Comparison of ENCODE assay signal across 9 cellular contexts in genomic region chr10:48287417-48288391, GRCh38. TPM values are rescaled to one million over a fixed set of nuclear protein-coding genes. Genes with fewer than 3 reads are reported as not detected.
DNase-seq lines count a peak whose midpoint lies in the region; ATAC-seq and TF ChIP-seq lines count a peak whose summit lies in the region.
"Had no signal": no experiment of that assay in that cellular context is flagged by ENCODE, and none has a peak within 500 bp of the region (broad histone marks: within the 10 kb centered on the region; RNA-seq: fewer than 3 reads in every experiment).

No MANE protein-coding gene starts in this region.

- peaks cover 6% of the 10 kb centered on the region for H3K9me3 Mint-ChIP-seq in activated CD4-positive, alpha-beta T cell treated with anti-CD3 and anti-CD28 coated beads for 36 hours (ENCODE audit: low read depth)
- peaks cover 11% of the 10 kb centered on the region for H3K9me3 Mint-ChIP-seq in glutamatergic neuron (ENCODE audit: unreplicated experiment)
- H3K9me3 Mint-ChIP-seq in effector memory CD8-positive, alpha-beta T cell, result peaks cover 2 to 10% of the 10 kb centered on the region in 2 donors
- H3K9me3 Mint-ChIP-seq in nephron progenitor cell, result peaks cover 25% of the 10 kb centered on the region

- peaks cover 11% of the 10 kb centered on the region for H3K4me1 Mint-ChIP-seq in activated CD4-positive, alpha-beta T cell treated with anti-CD3 and anti-CD28 coated beads for 36 hours
- H3K4me1 Mint-ChIP-seq in glutamatergic neuron (ENCODE audit: low read depth, unreplicated experiment) (peaks cover 29% of the 10 kb centered on the region), nephron progenitor cell (peaks cover 57% of the 10 kb centered on the region)
- H3K4me1 Mint-ChIP-seq in effector memory CD8-positive, alpha-beta T cell (ENCODE audit: low read depth in 2 of 2), result peaks cover 6 to 8% of the 10 kb centered on the region in 2 donors

- intact Hi-C loops in activated CD4-positive, alpha-beta T cell treated with anti-CD3 and anti-CD28 coated beads for 36 hours (cut with DNase I, micrococcal nuclease), result no loop called here

- H3K27ac Mint-ChIP-seq in activated CD4-positive, alpha-beta T cell treated with anti-CD3 and anti-CD28 coated beads for 36 hours, result peak overlapping the region; percentile 23
- H3K27ac Mint-ChIP-seq in glutamatergic neuron (ENCODE audit: unreplicated experiment) (peak overlapping the region; percentile 23), nephron progenitor cell (no peak overlapping the region)
- no peak overlapping the region for H3K27ac Mint-ChIP-seq in effector memory CD8-positive, alpha-beta T cell

- POLR2A ChIA-PET in activated CD4-positive, alpha-beta T cell treated with anti-CD3 and anti-CD28 coated beads for 36 hours (lab: Charles Lee), result no interaction called here

- no peak for TF ChIP-seq CTCF in glutamatergic neuron (IDR thresholded peaks at IDR 0.05; ENCODE audit: partially characterized antibody, unreplicated experiment)
- TF ChIP-seq CTCF in nephron progenitor cell (IDR thresholded peaks at IDR 0.05), result no peak

- DNase-seq in activated CD4-positive, alpha-beta T cell treated with anti-CD3 and anti-CD28 coated beads for 36 hours, result no peak
- DNase-seq in activated CD4-positive, alpha-beta T cell treated with anti-CD3 and anti-CD28 coated beads for 4 hours, result no peak
- DNase-seq in NCI-H1105 treated with DMSO at 0.1 percent for 48 hours (lab: John Stamatoyannopoulos, UW) (peak; percentile 37), glutamatergic neuron (no peak), nephron progenitor cell (no peak)
- no peak for DNase-seq in effector memory CD8-positive, alpha-beta T cell

- no peaks in the 10 kb centered on the region for H3K36me3 Mint-ChIP-seq in activated CD4-positive, alpha-beta T cell treated with anti-CD3 and anti-CD28 coated beads for 36 hours (ENCODE audit: low read depth)
- H3K36me3 Mint-ChIP-seq in glutamatergic neuron (ENCODE audit: unreplicated experiment) (peaks cover 21% of the 10 kb centered on the region), nephron progenitor cell (ENCODE audit: low read depth) (no peaks in the 10 kb centered on the region)
- H3K36me3 Mint-ChIP-seq in effector memory CD8-positive, alpha-beta T cell (ENCODE audit: insufficient read depth), result no peaks in the 10 kb centered on the region

- peak; percentile 57 for ATAC-seq in activated CD4-positive, alpha-beta T cell treated with anti-CD3 and anti-CD28 coated beads for 36 hours
- ATAC-seq in HG03159 (IDR thresholded peaks at IDR 0.05; ENCODE audit: unreplicated experiment), result no peak
- no peak for ATAC-seq in effector memory CD8-positive, alpha-beta T cell (replicated peaks)

- H3K27me3 Mint-ChIP-seq in activated CD4-positive, alpha-beta T cell treated with anti-CD3 and anti-CD28 coated beads for 36 hours, result peaks cover 21% of the 10 kb centered on the region
- peaks cover 7% of the 10 kb centered on the region for H3K27me3 Mint-ChIP-seq in glutamatergic neuron (ENCODE audit: unreplicated experiment)
- H3K27me3 Mint-ChIP-seq in effector memory CD8-positive, alpha-beta T cell, result peaks cover 33 to 36% of the 10 kb centered on the region in 2 donors
- peaks cover 17% of the 10 kb centered on the region for H3K27me3 Mint-ChIP-seq in nephron progenitor cell (ENCODE audit: low read depth, poor library complexity)

- no peak overlapping the region for H3K4me3 Mint-ChIP-seq in activated CD4-positive, alpha-beta T cell treated with anti-CD3 and anti-CD28 coated beads for 36 hours
- H3K4me3 Mint-ChIP-seq in glutamatergic neuron (ENCODE audit: unreplicated experiment) (peak overlapping the region; percentile 4), nephron progenitor cell (no peak overlapping the region)
- no peak overlapping the region for H3K4me3 Mint-ChIP-seq in effector memory CD8-positive, alpha-beta T cell

- H3K27ac ChIP-seq in temporal lobe (ENCODE audit: low read depth, low read length), result peak overlapping the region; percentile 58

- CTCF ChIA-PET in activated CD4-positive, alpha-beta T cell treated with anti-CD3 and anti-CD28 coated beads for 36 hours (lab: Charles Lee), result interaction anchor here (1.4 kb wide), 1 partner anchor 71 kb away, joined by 7 read pairs; no protein-coding TSS in a partner anchor

RNA-seq across cellular contexts. Expression of gene FRMPD2, which starts 13.2 kb away (rescaled TPM):
- not detected for total RNA-seq in activated CD4-positive, alpha-beta T cell treated with anti-CD3 and anti-CD28 coated beads for 36 hours
- total RNA-seq in glutamatergic neuron (ENCODE audit: unreplicated experiment) (1.6 TPM), temporal lobe (4.2 TPM)
- total RNA-seq: T-helper 1 cell treated with Interleukin-12 subunit alpha and Interleukin-12 subunit beta and Interleukin-4 antibody, amounts not matched to agents 30 ng/mL and 1 ng/mL, for 36 hours had no signal

RNA-seq across cellular contexts. Expression of gene MAPK8, which starts 18.8 kb away (rescaled TPM):
- 10 to 100 TPM; 35.7 to 40.0 TPM for total RNA-seq in activated CD4-positive, alpha-beta T cell treated with anti-CD3 and anti-CD28 coated beads for 36 hours
- total RNA-seq in glutamatergic neuron (ENCODE audit: unreplicated experiment) (317 TPM), temporal lobe (216 TPM)

Comparison
In these comparisons a context has a peak if more than half of its experiments do, and no peak if none do; other contexts are left out.
1. H3K27ac Mint-ChIP-seq: peak in activated CD4-positive, alpha-beta T cell treated with anti-CD3 and anti-CD28 coated beads for 36 hours (single experiment) and glutamatergic neuron (single experiment); none in effector memory CD8-positive, alpha-beta T cell (0 of 2) and nephron progenitor cell (single experiment).